ENCODE assay signal across 15 cellular contexts in the genomic region with DNA sequence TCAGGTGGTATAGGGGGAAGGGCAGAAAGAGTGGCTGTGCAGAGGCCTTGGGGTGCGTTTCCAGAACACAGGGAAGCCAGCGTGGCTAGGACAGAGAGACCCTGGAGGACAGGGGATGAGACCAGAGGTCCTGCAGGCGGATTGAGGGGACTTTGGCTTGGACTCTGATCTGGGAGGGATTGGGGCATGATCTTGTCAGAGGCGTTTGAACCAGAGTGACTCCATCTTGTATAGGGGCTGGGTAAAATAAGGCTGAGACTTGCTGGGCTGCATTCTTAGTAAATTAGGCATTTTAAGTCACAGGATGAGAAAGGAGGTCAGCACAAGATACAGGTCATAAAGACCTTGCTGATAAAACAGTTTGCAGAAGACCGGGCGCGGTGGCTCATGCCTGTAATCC. TPM values are rescaled to one million over a fixed set of nuclear protein-coding genes. Genes with fewer than 3 reads are reported as not detected.
DNase-seq lines count a peak whose midpoint lies in the region; ATAC-seq and TF ChIP-seq lines count a peak whose summit lies in the region.
"Had no signal": no experiment of that assay in that cellular context is flagged by ENCODE, and none has a peak within 500 bp of the region (broad histone marks: within the 10 kb centered on the region; RNA-seq: fewer than 3 reads in every experiment).

No MANE protein-coding gene starts in this region.

- ATAC-seq in DND-41 (ENCODE audit: insufficient read depth, low read depth) (no peak), psoas muscle (no peak)
- ATAC-seq in central memory CD8-positive, alpha-beta T cell (replicated peaks; ENCODE audit: extremely low read depth, poor library complexity, severe bottlenecking), result no peak
- no peak for ATAC-seq in effector memory CD8-positive, alpha-beta T cell (replicated peaks)
- ATAC-seq: GM12878 had no signal

- H3K4me3 ChIP-seq in DND-41 (ENCODE audit: low read depth in 1 of 2, low read length in 2 of 2) (no peak overlapping the region), psoas muscle (no peak overlapping the region)
- H3K4me3 ChIP-seq: BLaER1, GM12878, GM23248 had no signal

- WGBS in psoas muscle, 3 donors, result 95 to 98% (median 97%) methylated on average over 7 of the region's 7 CpGs

- H3K9me3 Mint-ChIP-seq in central memory CD8-positive, alpha-beta T cell, result no peaks in the 10 kb centered on the region
- no peaks in the 10 kb centered on the region for H3K9me3 Mint-ChIP-seq in effector memory CD8-positive, alpha-beta T cell
- H3K9me3 Mint-ChIP-seq: CD8-positive, alpha-beta memory T cell had no signal

- peaks cover 2% of the 10 kb centered on the region for H3K36me3 Mint-ChIP-seq in central memory CD8-positive, alpha-beta T cell (ENCODE audit: insufficient read depth)
- H3K36me3 Mint-ChIP-seq in effector memory CD8-positive, alpha-beta T cell (ENCODE audit: insufficient read depth), result no peaks in the 10 kb centered on the region
- H3K36me3 Mint-ChIP-seq: CD8-positive, alpha-beta memory T cell had no signal

- H3K79me2 ChIP-seq in DND-41 (ENCODE audit: insufficient read depth, low read length), result no peaks in the 10 kb centered on the region

- TF ChIP-seq CTCF in DND-41 (IDR thresholded peaks at IDR 0.05; ENCODE audit: borderline replicate concordance, extremely low read depth, low read length, poor library complexity, severe bottlenecking) (no peak), psoas muscle (IDR thresholded peaks at IDR 0.05) (no peak)

- H3K9me3 ChIP-seq in DND-41 (ENCODE audit: insufficient read depth, low read length, severe bottlenecking) (no peaks in the 10 kb centered on the region), psoas muscle (no peaks in the 10 kb centered on the region)
- H3K9me3 ChIP-seq: BLaER1 had no signal

- intact Hi-C loops in psoas muscle (cut with DNase I), result no loop called here

- DNase-seq in NOMO-1 treated with dmso at 0.1 percent for 144 hours (lab: John Stamatoyannopoulos, UW; ENCODE audit: unreplicated experiment) (peak; percentile 34), NOMO-1 (lab: John Stamatoyannopoulos, UW; ENCODE audit: unreplicated experiment in 2 of 2) (no peak), DND-41 (no peak), psoas muscle (no peak), EL (no peak)
- no peak for DNase-seq in central memory CD8-positive, alpha-beta T cell (ENCODE audit: low spot score in 2 of 2)
- DNase-seq in effector memory CD8-positive, alpha-beta T cell, result no peak
- DNase-seq: 8988T; AML-193; CD8-positive, alpha-beta memory T cell; DMS53; GM23248 had no signal

- H3K27me3 ChIP-seq in DND-41 (ENCODE audit: insufficient read depth, low read length, poor library complexity), result peaks cover 6% of the 10 kb centered on the region
- no peaks in the 10 kb centered on the region for H3K27me3 ChIP-seq in psoas muscle (ENCODE audit: insufficient read depth in 3 of 3, low read length in 2 of 3)

- no peaks in the 10 kb centered on the region for H3K36me3 ChIP-seq in DND-41 (ENCODE audit: insufficient read depth, low read length)
- no peaks in the 10 kb centered on the region for H3K36me3 ChIP-seq in psoas muscle (ENCODE audit: insufficient read depth in 1 of 2, low read depth in 1 of 2)
- H3K36me3 ChIP-seq: BLaER1 had no signal

- H3K27ac ChIP-seq in DND-41 (ENCODE audit: low read length) (no peak overlapping the region), psoas muscle (peak overlapping the region; percentile 36)
- H3K27ac ChIP-seq: BLaER1, GM23248, HL-60 had no signal

- H2AFZ ChIP-seq in DND-41 (ENCODE audit: low read depth, low read length), result peak overlapping the region; percentile 39; the same call in 1 of the 2 replicates
- H2AFZ ChIP-seq: GM23248 had no signal

- H3K4me1 Mint-ChIP-seq in central memory CD8-positive, alpha-beta T cell, result peaks cover 14% of the 10 kb centered on the region
- peaks cover 12 to 16% of the 10 kb centered on the region in 2 donors for H3K4me1 Mint-ChIP-seq in effector memory CD8-positive, alpha-beta T cell (ENCODE audit: low read depth in 2 of 2)

- no peak overlapping the region for H3K9ac ChIP-seq in DND-41 (ENCODE audit: low read depth, low read length)
- H3K9ac ChIP-seq: BLaER1, GM23248 had no signal

- peak overlapping the region; percentile 84 for H3K27ac Mint-ChIP-seq in central memory CD8-positive, alpha-beta T cell (ENCODE audit: low read depth)
- peak overlapping the region in 1 of 2 donors; percentile 51 for H3K27ac Mint-ChIP-seq in effector memory CD8-positive, alpha-beta T cell

- no peak overlapping the region for H3K4me3 Mint-ChIP-seq in central memory CD8-positive, alpha-beta T cell
- H3K4me3 Mint-ChIP-seq in effector memory CD8-positive, alpha-beta T cell, result no peak overlapping the region

- H4K20me1 ChIP-seq in DND-41 (ENCODE audit: insufficient read depth, low read length), result no peaks in the 10 kb centered on the region
- H4K20me1 ChIP-seq: BLaER1 had no signal

- no peaks in the 10 kb centered on the region for H3K27me3 Mint-ChIP-seq in central memory CD8-positive, alpha-beta T cell
- peaks cover 0 to 6% of the 10 kb centered on the region in 2 donors for H3K27me3 Mint-ChIP-seq in effector memory CD8-positive, alpha-beta T cell

- no peak overlapping the region for H3K4me2 ChIP-seq in DND-41 (ENCODE audit: insufficient read depth, low read length)
- H3K4me2 ChIP-seq: BLaER1 had no signal

- H3K4me1 ChIP-seq in DND-41 (ENCODE audit: insufficient read depth, low read length) (peaks cover 4% of the 10 kb centered on the region), psoas muscle (peaks cover 25% of the 10 kb centered on the region)

RNA-seq across cellular contexts. Expression of a gene that starts 5.4 kb away (rescaled TPM):
- 10 to 100 TPM; 21.6 to 48.0 (median 24.5) TPM for total RNA-seq in psoas muscle
- 10 to 100 TPM in 2 of 3 donors, 1 to 10 TPM in 1; 4.7 to 15.1 (median 10.5) TPM for polyA plus RNA-seq in psoas muscle

RNA-seq across cellular contexts. Expression of a gene that starts 25.9 kb away (rescaled TPM):
- 100 to 1,000 TPM in 2 of 4 donors, 10 to 100 TPM in 2; 64.4 to 126 (median 107) TPM for total RNA-seq in psoas muscle
- 100 to 1,000 TPM in 2 of 3 donors, 10 to 100 TPM in 1; 86.3 to 229 (median 146) TPM for polyA plus RNA-seq in psoas muscle

RNA-seq across cellular contexts. Expression of a gene that starts 44.6 kb away (rescaled TPM):
- 10 to 100 TPM; 52.9 to 78.4 (median 58.6) TPM for total RNA-seq in psoas muscle
- polyA plus RNA-seq in psoas muscle, result 100 to 1,000 TPM in 2 of 3 donors, 10 to 100 TPM in 1; 89.6 to 159 (median 109) TPM
